In genomic region chr1:228488107-228488817, GRCh38 we compare ENCODE assay signal across 8 cellular contexts. TPM values are rescaled to one million over a fixed set of nuclear protein-coding genes. Genes with fewer than 3 reads are reported as not detected.
A peak's percentile ranks its signal among the peaks of the same experiment; 100 is the strongest.
DNase-seq lines count a peak whose midpoint lies in the region; ATAC-seq and TF ChIP-seq lines count a peak whose summit lies in the region.

No MANE protein-coding gene starts in this region.

- H3K36me3 ChIP-seq in SK-N-MC (ENCODE audit: insufficient read depth, low read length) (peaks cover 36% of the 10 kb centered on the region), skeletal muscle tissue (ENCODE audit: control insufficient read depth in 3 of 3, insufficient read depth in 3 of 3, low read length in 3 of 3) (peaks cover 16 to 24% (median 19%) of the 10 kb centered on the region in 3 donors)

- peak overlapping the region; percentile 97 for H3K4me3 ChIP-seq in SK-N-MC
- peak overlapping the region; percentile 88 for H3K4me3 ChIP-seq in fibroblast of villous mesenchyme (ENCODE audit: low read depth, low read length)
- peak overlapping the region; percentile 75 to 99 (median 98) for H3K4me3 ChIP-seq in skeletal muscle tissue (ENCODE audit: low read length in 3 of 3)

- no peaks in the 10 kb centered on the region for H3K9me3 ChIP-seq in SK-N-MC (ENCODE audit: low read depth, low read length)
- H3K9me3 ChIP-seq in skeletal muscle tissue (ENCODE audit: control insufficient read depth in 3 of 3, low read length in 3 of 3): no peaks in the 10 kb centered on the region

- H3K27ac ChIP-seq in SK-N-MC (no peak overlapping the region), skeletal muscle tissue (ENCODE audit: low read depth, low read length) (peak overlapping the region; percentile 1)

- H3K27me3 ChIP-seq in skeletal muscle tissue (ENCODE audit: control insufficient read depth in 3 of 3, insufficient read depth in 3 of 3, low read length in 3 of 3): no peaks in the 10 kb centered on the region

- no peak for TF ChIP-seq CTCF in fibroblast of villous mesenchyme (IDR thresholded peaks at IDR 0.05; ENCODE audit: insufficient read depth, low read depth, low read length)

- ATAC-seq in HG02571 (IDR thresholded peaks at IDR 0.05; ENCODE audit: unreplicated experiment): no peak
- no peak for ATAC-seq in HG02884 (IDR thresholded peaks at IDR 0.05; ENCODE audit: unreplicated experiment)

- DNase-seq in SIG-M5 treated with dmso at 0.1 percent for 504 hours (lab: John Stamatoyannopoulos, UW; ENCODE audit: unreplicated experiment) (peak; percentile 60), SIG-M5 (lab: John Stamatoyannopoulos, UW) (no peak), SK-N-MC (ENCODE audit: low read depth, low spot score) (no peak), fibroblast of villous mesenchyme (ENCODE audit: low read depth) (no peak), HK-2 (ENCODE audit: unreplicated experiment) (no peak)

- peak overlapping the region; percentile 76 for H3K9ac ChIP-seq in SK-N-MC (ENCODE audit: insufficient read length)
- H3K9ac ChIP-seq in skeletal muscle tissue (ENCODE audit: low read depth in 1 of 3, low read length in 3 of 3): peak overlapping the region; percentile 74 to 98 (median 76)

- H3K4me1 ChIP-seq in skeletal muscle tissue (ENCODE audit: control insufficient read depth in 3 of 3, insufficient read depth in 3 of 3, low read length in 3 of 3): peaks cover 30 to 41% (median 34%) of the 10 kb centered on the region in 3 donors

RNA-seq across cellular contexts. Expression of gene RNF187, which starts 1.1 kb away (rescaled TPM):
- total RNA-seq in fibroblast of villous mesenchyme (41.9 and 57.3 TPM in 2 replicates), skeletal muscle tissue (17.2 TPM)
